Comparison of ENCODE assay signal across 8 cellular contexts in the genomic region with DNA sequence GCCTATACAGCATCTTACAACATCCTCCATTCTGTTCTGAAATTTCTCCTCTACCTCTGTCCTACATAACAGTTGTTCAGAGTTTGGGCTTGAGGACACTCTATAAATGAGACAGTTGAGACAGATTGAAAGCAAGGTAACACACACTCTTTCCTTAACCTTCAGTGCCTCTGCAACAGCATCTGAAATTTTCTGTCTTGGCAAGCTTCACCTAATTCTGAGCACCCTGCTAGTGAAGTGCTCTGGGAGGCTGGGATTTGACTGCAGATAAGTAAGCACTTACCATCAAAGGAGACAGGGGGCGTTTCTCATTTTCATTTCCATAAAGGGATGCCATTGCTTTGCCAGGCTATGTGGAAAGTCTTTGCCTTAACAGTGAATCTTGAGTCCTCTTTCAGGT. TPM values are rescaled to one million over a fixed set of nuclear protein-coding genes. Genes with fewer than 3 reads are reported as not detected.
DNase-seq lines count a peak whose midpoint lies in the region; ATAC-seq, FAIRE-seq and TF ChIP-seq lines count a peak whose summit lies in the region.
"Not testable (repeated sequence)": the region's sequence is repeated elsewhere in the genome, so short reads cannot be mapped to it uniquely, and the experiment has no call there.

No MANE protein-coding gene starts in this region.

- H3K4me1 ChIP-seq in H9 (ENCODE audit: insufficient read depth, low read length); left lung: not testable (repeated sequence)
- H3K4me1 ChIP-seq in heart left ventricle = peaks cover 0 to 60% (median 21%) of the 10 kb centered on the region in 12 donors
- peaks cover 10 to 27% of the 10 kb centered on the region in 2 donors for H3K4me1 ChIP-seq in thyroid gland

- H2BK15ac ChIP-seq in H9 (ENCODE audit: low read depth, low read length) = not testable (repeated sequence)

- not testable (repeated sequence) for H3K79me1 ChIP-seq in H9 (ENCODE audit: insufficient read depth, low read depth, low read length, poor library complexity, severe bottlenecking)

- not testable (repeated sequence) for H3K4me3 ChIP-seq in WERI-Rb-1 (ENCODE audit: low read depth, low read length); bronchial epithelial cell (ENCODE audit: low read depth, low read length); heart left ventricle; left lung; thyroid gland (replicated peaks in 1 of 3)

- not testable (repeated sequence) for H4K91ac ChIP-seq in H9 (ENCODE audit: insufficient read length, low read depth, low read length)

- H3K14ac ChIP-seq in H9 (ENCODE audit: insufficient read depth, low read length) = not testable (repeated sequence)

- H4K5ac ChIP-seq in H9 (ENCODE audit: insufficient read length, low read depth, low read length) = not testable (repeated sequence)

- TF ChIP-seq CTCF in D721Med (IDR thresholded peaks at IDR 0.05; ENCODE audit: insufficient read depth, missing control alignments) (peak; percentile 14), H9 (conservative IDR thresholded peaks at IDR 0.05) (peak; percentile 46), WERI-Rb-1 (IDR thresholded peaks at IDR 0.05; ENCODE audit: low read depth, low read length) (peak; percentile 11; the same call in 1 of the 2 replicates), heart left ventricle (IDR thresholded peaks at IDR 0.05) (peak in 1 of 12 donors; percentile 11)
- not testable (repeated sequence) for TF ChIP-seq CTCF in bronchial epithelial cell (IDR thresholded peaks at IDR 0.05; ENCODE audit: insufficient read depth, low read length, severe bottlenecking); left lung (IDR thresholded peaks at IDR 0.05); thyroid gland (IDR thresholded peaks at IDR 0.05)

- not testable (repeated sequence) for H3K18ac ChIP-seq in H9 (ENCODE audit: insufficient read length, low read depth, low read length)

- not testable (repeated sequence) for TF ChIP-seq POLR2A in heart left ventricle (IDR thresholded peaks at IDR 0.05); thyroid gland (IDR thresholded peaks at IDR 0.05)

- peaks cover 7 to 11% of the 10 kb centered on the region in 2 experiments for H3K4me1 Mint-ChIP-seq in H9

- no CpG with 5 or more reads among the region's 1 CpG for WGBS in H9 (ENCODE audit: extremely low coverage, insufficient read length, low lambda C conversion rate)
- 37 to 65% (median 49%) methylated on average over 1 of the region's 1 CpG for WGBS in heart left ventricle, 4 donors
- WGBS in thyroid gland, 2 donors = 13 to 38% methylated on average over 1 of the region's 1 CpG

- H4K20me1 ChIP-seq in H9 (ENCODE audit: control insufficient read depth, insufficient read depth, insufficient read length) = not testable (repeated sequence)

- ATAC-seq in heart left ventricle = peak in 2 of 4 donors; percentile 41 to 58
- ATAC-seq in left lung = peak; percentile 63

- not testable (repeated sequence) for H3K36me3 Mint-ChIP-seq in H9 (ENCODE audit: insufficient read depth in 1 of 3, low read depth in 3 of 3)

- H2BK20ac ChIP-seq in H9 (ENCODE audit: low read depth, low read length, poor library complexity, severe bottlenecking) = not testable (repeated sequence)

- H3K4me2 ChIP-seq in H9 (ENCODE audit: insufficient read depth, insufficient read length, low read length) = not testable (repeated sequence)

- not testable (repeated sequence) for H2BK120ac ChIP-seq in H9 (ENCODE audit: low read depth, low read length, poor library complexity, severe bottlenecking)

- intact Hi-C loops in heart left ventricle (cut with DNase I) = loop anchor here in 4 of 10 donors (10.0 kb wide), 1 partner anchor 47 kb away; no protein-coding TSS in a partner anchor
- intact Hi-C loops in left lung (cut with DNase I); thyroid gland (cut with DNase I): not testable (repeated sequence)

- not testable (repeated sequence) for H2AFZ ChIP-seq in H9 (ENCODE audit: low read length)

- H2BK12ac ChIP-seq in H9 (ENCODE audit: insufficient read length, low read depth, low read length) = not testable (repeated sequence)

- not testable (repeated sequence) for H3K27me3 ChIP-seq in H9 (ENCODE audit: insufficient read depth, low read length); WERI-Rb-1 (ENCODE audit: insufficient read depth, low read depth, severe bottlenecking); bronchial epithelial cell (ENCODE audit: control insufficient read depth, insufficient read depth, low read length); heart left ventricle; left lung; thyroid gland

- H3K9me3 Mint-ChIP-seq in H9 = not testable (repeated sequence)

- not testable (repeated sequence) for H3K9me3 ChIP-seq in H9 (ENCODE audit: control insufficient read depth, low read depth, low read length); WERI-Rb-1 (ENCODE audit: severe bottlenecking); heart left ventricle; left lung; thyroid gland

- not testable (repeated sequence) for DNase-seq in D721Med (ENCODE audit: insufficient read length, low spot score); H9; WERI-Rb-1; bronchial epithelial cell (ENCODE audit: low read depth); heart left ventricle; left lung
- DNase-seq in NCI-H69 (lab: John Stamatoyannopoulos, UW) (peak; percentile 22), thyroid gland (peak; percentile 10 to 23)

- not testable (repeated sequence) for H3K4me3 Mint-ChIP-seq in H9

- not testable (repeated sequence) for H3T11ph ChIP-seq in H9 (ENCODE audit: low read length)

- H3K27ac ChIP-seq in H9 (ENCODE audit: insufficient read length, low read depth, low read length); WERI-Rb-1; left lung; thyroid gland: not testable (repeated sequence)
- H3K27ac ChIP-seq in heart left ventricle = peak overlapping the region in 9 of 12 donors; percentile 0 to 60 (median 40)

- H2AK5ac ChIP-seq in H9 (ENCODE audit: insufficient read length, low read length) = not testable (repeated sequence)

- H3K36me3 ChIP-seq in WERI-Rb-1; bronchial epithelial cell (ENCODE audit: control insufficient read depth, insufficient read depth, low read length); heart left ventricle; left lung; thyroid gland: not testable (repeated sequence)

- H2BK5ac ChIP-seq in H9 (ENCODE audit: insufficient read length, low read length) = not testable (repeated sequence)

- FAIRE-seq in D721Med (lab: Jason Lieb, UNC) = peak; percentile 85
- peak; percentile 68 for FAIRE-seq in bronchial epithelial cell (lab: Jason Lieb, UNC)

- not testable (repeated sequence) for H3K23me2 ChIP-seq in H9 (ENCODE audit: insufficient read length, low read depth, low read length, poor library complexity, severe bottlenecking)

- not testable (repeated sequence) for H4K8ac ChIP-seq in H9 (replicated peaks; ENCODE audit: insufficient read length, low read depth, low read length)

- not testable (repeated sequence) for H3K4ac ChIP-seq in H9 (ENCODE audit: low read depth, low read length)

- not testable (repeated sequence) for H3K79me2 ChIP-seq in H9 (ENCODE audit: insufficient read depth, low read length)

- not testable (repeated sequence) for H3K27ac Mint-ChIP-seq in H9

- H3K23ac ChIP-seq in H9 (ENCODE audit: insufficient read length, low read depth, low read length) = not testable (repeated sequence)

- not testable (repeated sequence) for H3K27me3 Mint-ChIP-seq in H9 (ENCODE audit: low read depth)

- H3K9ac ChIP-seq in H9 (ENCODE audit: extremely low read depth, insufficient read length, low read length) = not testable (repeated sequence)

- H3K56ac ChIP-seq in H9 (ENCODE audit: insufficient read length, low read depth, low read length) = not testable (repeated sequence)

RNA-seq across cellular contexts. Expression of gene PPP1R12B, which starts 53.3 kb away (rescaled TPM):
- 8.1 and 12.9 TPM in 2 replicates for total RNA-seq in H9 (2021)
- 8.7 and 16.4 TPM in 2 replicates for total RNA-seq in bronchial epithelial cell
- total RNA-seq in heart left ventricle = 100 to 1,000 TPM; 368 to 972 (median 618) TPM
- polyA plus RNA-seq in heart left ventricle = 100 to 1,000 TPM in 1 of 2 donors, 10 to 100 TPM in 1; 49.9 to 108 TPM
- 10 to 100 TPM; 41.6 to 45.9 TPM for total RNA-seq in left lung
- total RNA-seq in thyroid gland = 10 to 100 TPM; 34.9 to 48.5 (median 41.3) TPM

Comparison
In these comparisons a context has a peak if more than half of its experiments do, and no peak if none do; other contexts are left out.
1. RNA of gene PPP1R12B, which starts 53.3 kb away (total RNA-seq): 368 to 972 TPM in heart left ventricle; 41.6 to 45.9 TPM in left lung, 34.9 to 48.5 TPM in thyroid gland, 8.1 to 12.9 TPM in H9 and 8.7 to 16.4 TPM in bronchial epithelial cell; every median in the first group is over 4 times any median in the second.